Comparison of ENCODE assay signal across 22 cellular contexts in genomic region chr18:53056064-53056463, GRCh38.
"Had no signal": no experiment of that assay in that cellular context is flagged by ENCODE, and none has a peak within 500 bp of the region (broad histone marks: within the 10 kb centered on the region; RNA-seq: fewer than 3 reads in every experiment).

No MANE protein-coding gene starts in this region.

- H3K36me3 ChIP-seq: lower lobe of right lung, prostate gland, right atrium auricular region, tibial artery had no signal

- H3K4me3 Mint-ChIP-seq: effector memory CD8-positive, alpha-beta T cell; immature natural killer cell; natural killer cell; stimulated activated memory B cell treated with anti-CD40 and anti-IgM and Interleukin-4, amounts not matched to agents 10 μg/mL and 1 μg/mL and 100 μg/mL, for 72 hours; type B pancreatic cell had no signal

- H3K36me3 Mint-ChIP-seq: immature natural killer cell; natural killer cell; stimulated activated memory B cell treated with anti-CD40 and anti-IgM and Interleukin-4, amounts not matched to agents 10 μg/mL and 1 μg/mL and 100 μg/mL, for 72 hours; type B pancreatic cell had no signal

- H3K4me1 ChIP-seq: lower lobe of right lung, prostate gland, right atrium auricular region, testis, tibial artery had no signal

- H3K27ac ChIP-seq: coronary artery, lower lobe of right lung, prostate gland, right atrium auricular region, testis, tibial artery had no signal

- H3K27me3 Mint-ChIP-seq: effector memory CD8-positive, alpha-beta T cell; stimulated activated memory B cell treated with anti-CD40 and anti-IgM and Interleukin-4, amounts not matched to agents 10 μg/mL and 1 μg/mL and 100 μg/mL, for 72 hours had no signal

- H3K9me3 Mint-ChIP-seq: stimulated activated memory B cell treated with anti-CD40 and anti-IgM and Interleukin-4, amounts not matched to agents 10 μg/mL and 1 μg/mL and 100 μg/mL, for 72 hours; type B pancreatic cell had no signal

- H3K27ac Mint-ChIP-seq: effector memory CD8-positive, alpha-beta T cell; immature natural killer cell; natural killer cell; stimulated activated memory B cell treated with anti-CD40 and anti-IgM and Interleukin-4, amounts not matched to agents 10 μg/mL and 1 μg/mL and 100 μg/mL, for 72 hours; type B pancreatic cell had no signal

- H3K4me3 ChIP-seq: coronary artery, lower lobe of right lung, prostate gland, right atrium auricular region, testis, tibial artery had no signal

- DNase-seq: dermis blood vessel endothelial cell; effector memory CD8-positive, alpha-beta T cell; hypothalamus; immature natural killer cell; islet precursor cell; kidney glomerular epithelial cell; left colon; left ventricle myocardium superior; lower lobe of right lung; natural killer cell; nucleus accumbens; stimulated activated CD4-positive, alpha-beta T cell treated with anti-CD3 and anti-CD28 coated beads, Interleukin-2, amount 100 ng/mL, for 24 hours; stimulated activated CD4-positive, alpha-beta T cell treated with anti-CD3 and anti-CD28 coated beads, Interleukin-4, amount 100 ng/mL, for 4 hours; stimulated activated naive CD8-positive, alpha-beta T cell treated with anti-CD3 and anti-CD28 coated beads, Interleukin-15, Interleukin-2, amounts not matched to agents 100 U/mL and 50 U/mL, for 24 hours; substantia nigra; testis; tibial artery had no signal

- H3K9me3 ChIP-seq: lower lobe of right lung, prostate gland, right atrium auricular region, testis, tibial artery had no signal

- H3K4me1 Mint-ChIP-seq: immature natural killer cell; natural killer cell; stimulated activated memory B cell treated with anti-CD40 and anti-IgM and Interleukin-4, amounts not matched to agents 10 μg/mL and 1 μg/mL and 100 μg/mL, for 72 hours had no signal

- H3K27me3 ChIP-seq: right atrium auricular region, testis, tibial artery had no signal
